In genomic region chr7:28128608-28129007, GRCh38 we compare ENCODE assay signal across 19 cellular contexts. TPM values are rescaled to one million over a fixed set of nuclear protein-coding genes. Genes with fewer than 3 reads are reported as not detected.
DNase-seq lines count a peak whose midpoint lies in the region.
"Had no signal": no experiment of that assay in that cellular context is flagged by ENCODE, and none has a peak within 500 bp of the region (broad histone marks: within the 10 kb centered on the region; RNA-seq: fewer than 3 reads in every experiment).

No MANE protein-coding gene starts in this region.

- no peaks in the 10 kb centered on the region for H3K9me3 ChIP-seq in muscle layer of colon (ENCODE audit: low read length)
- H3K9me3 ChIP-seq: A549, breast epithelium, Caco-2 had no signal

- peak overlapping the region; percentile 61 for H3K27ac ChIP-seq in muscle layer of colon (ENCODE audit: low read depth, low read length)
- H3K27ac ChIP-seq: A549, breast epithelium, foreskin keratinocyte, HL-60 had no signal

- H3K4me3 ChIP-seq in muscle layer of colon (ENCODE audit: low read depth in 1 of 2, low read length in 2 of 2) = no peak overlapping the region
- H3K4me3 ChIP-seq: A549, breast epithelium, lung had no signal

- no peaks in the 10 kb centered on the region for H3K27me3 ChIP-seq in muscle layer of colon (ENCODE audit: control insufficient read depth in 1 of 2, insufficient read depth in 2 of 2, low read length in 2 of 2)
- H3K27me3 ChIP-seq: breast epithelium, foreskin keratinocyte had no signal

- H3K9ac ChIP-seq in muscle layer of colon (ENCODE audit: low read length) = no peak overlapping the region

- H3K4me1 ChIP-seq in muscle layer of colon (ENCODE audit: insufficient read depth, low read length) = peaks cover 78% of the 10 kb centered on the region
- H3K4me1 ChIP-seq: A549, breast epithelium, Caco-2 had no signal

- H3K36me3 ChIP-seq in muscle layer of colon (ENCODE audit: insufficient read depth, low read length) = no peaks in the 10 kb centered on the region
- H3K36me3 ChIP-seq: breast epithelium had no signal

- DNase-seq in A172 (ENCODE audit: low spot score) (peak; percentile 75), M059J (ENCODE audit: low read depth) (peak; percentile 22), dermis blood vessel endothelial cell (peak; percentile 63), NCI-H2196 (lab: John Stamatoyannopoulos, UW; ENCODE audit: unreplicated experiment) (no peak), GF-D8 (lab: John Stamatoyannopoulos, UW) (no peak), occipital lobe (lab: John Stamatoyannopoulos, UW) (no peak), DMS153 treated with DMSO at 0.1 percent for 48 hours (lab: John Stamatoyannopoulos, UW; ENCODE audit: unreplicated experiment) (no peak)
- DNase-seq: activated naive CD4-positive, alpha-beta T cell treated with anti-CD3 and anti-CD28 coated beads for 36 hours; Caco-2; effector CD8-positive, alpha-beta T cell; foreskin keratinocyte; KG1; NCI-H1417; NK-92 treated with Interleukin-12 subunit alpha and Interleukin-12 subunit beta, amount 100 ng/mL, for 24 hours had no signal

RNA-seq across cellular contexts. Expression of gene JAZF1, which starts 52.0 kb away (rescaled TPM):
- 18.8 and 28.3 TPM in 2 replicates for total RNA-seq in A172 (2014; rRNA removed; shearing (Covaris generic))
- 6.7 and 6.9 TPM in 2 replicates for total RNA-seq in M059J (2014; rRNA removed; shearing (Covaris generic))
- total RNA-seq in dermis blood vessel endothelial cell (3.6 and 4.9 TPM in 2 replicates), occipital lobe (62.1 TPM)

Comparison
In these comparisons a context has a peak if more than half of its experiments do, and no peak if none do; other contexts are left out.
1. DNase-seq: peak in A172 (single experiment), M059J (single experiment) and dermis blood vessel endothelial cell (single experiment); none in NCI-H2196 (single experiment), GF-D8 (single experiment), occipital lobe (single experiment) and DMS153 treated with DMSO at 0.1 percent for 48 hours (single experiment).